Comparison of ENCODE assay signal across 7 cellular contexts in the genomic region with DNA sequence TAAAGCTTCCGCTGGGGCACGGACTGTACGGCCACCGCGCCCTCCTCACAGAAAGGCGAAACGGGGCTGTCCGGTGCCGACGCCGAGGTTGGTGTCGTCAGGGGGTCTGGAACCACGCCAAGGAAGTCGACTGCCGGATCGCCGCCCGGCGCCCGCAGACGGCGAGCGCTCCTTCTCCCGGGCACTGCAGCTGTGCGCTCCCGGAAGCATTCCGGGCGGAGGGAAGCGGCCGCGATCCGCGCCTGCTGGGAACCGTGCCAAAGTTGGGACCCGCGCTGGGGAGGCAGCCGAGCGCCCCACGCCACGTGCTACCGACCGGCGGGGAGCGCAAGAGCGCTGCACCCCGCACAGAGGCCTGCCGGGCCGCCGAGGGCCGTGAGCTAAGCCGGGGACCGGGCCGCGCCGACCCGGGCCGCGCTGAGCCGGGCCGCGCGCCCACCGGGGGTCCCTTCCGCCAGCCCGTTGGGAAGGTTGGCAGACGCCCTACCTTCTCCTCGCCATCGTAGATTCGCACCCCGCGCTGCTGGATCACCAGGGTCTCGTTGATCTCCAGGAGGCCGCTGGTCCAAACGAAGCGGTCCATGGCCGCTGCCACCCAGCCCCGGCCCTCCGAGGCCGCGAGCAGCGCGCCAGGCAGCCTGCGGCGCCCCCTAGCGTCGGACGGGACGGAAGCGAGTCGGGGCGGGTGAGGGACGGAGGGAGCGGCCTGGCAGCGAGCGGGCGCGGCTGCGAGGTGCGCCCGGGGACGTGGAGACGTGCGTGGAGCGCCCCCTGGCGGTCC. TPM values are rescaled to one million over a fixed set of nuclear protein-coding genes. Genes with fewer than 3 reads are reported as not detected.
DNase-seq lines count a peak whose midpoint lies in the region; ATAC-seq and TF ChIP-seq lines count a peak whose summit lies in the region.

A gene with protein sequence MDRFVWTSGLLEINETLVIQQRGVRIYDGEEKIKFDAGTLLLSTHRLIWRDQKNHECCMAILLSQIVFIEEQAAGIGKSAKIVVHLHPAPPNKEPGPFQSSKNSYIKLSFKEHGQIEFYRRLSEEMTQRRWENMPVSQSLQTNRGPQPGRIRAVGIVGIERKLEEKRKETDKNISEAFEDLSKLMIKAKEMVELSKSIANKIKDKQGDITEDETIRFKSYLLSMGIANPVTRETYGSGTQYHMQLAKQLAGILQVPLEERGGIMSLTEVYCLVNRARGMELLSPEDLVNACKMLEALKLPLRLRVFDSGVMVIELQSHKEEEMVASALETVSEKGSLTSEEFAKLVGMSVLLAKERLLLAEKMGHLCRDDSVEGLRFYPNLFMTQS (minus strand): TSS at position 623 of the 781 bp plus-strand sequence. CDS start 40 bp downstream, at position 583.

- 1% methylated on average over 101 of the region's 105 CpGs for whole genome bisulfite sequencing in hepatocyte (ENCODE audit: low lambda C conversion rate, missing lambda C conversion rate)

- peaks cover 14% of the 10 kb centered on the region for H3K4me1 ChIP-seq in hepatocyte (ENCODE audit: insufficient read depth)

- H3K4me2 ChIP-seq in hepatocyte, result peak within 1 kb of the TSS; percentile 79

- H2AFZ ChIP-seq in hepatocyte, result peak within 1 kb of the TSS; percentile 88

- H4K20me1 ChIP-seq in hepatocyte (ENCODE audit: insufficient read depth, poor library complexity, severe bottlenecking), result peaks cover 24% of the 10 kb centered on the region

- no peaks in the 10 kb centered on the region for H3K9me2 ChIP-seq in hepatocyte (replicated peaks; ENCODE audit: insufficient read depth)

- H3K27me3 ChIP-seq in hepatocyte, result no peaks in the 10 kb centered on the region

- H3K36me3 ChIP-seq in hepatocyte (replicated peaks; ENCODE audit: insufficient read depth, low read depth), result no peaks in the 10 kb centered on the region

- peak; percentile 78 for DNase-seq in NCI-H2029 (lab: John Stamatoyannopoulos, UW)
- DNase-seq in T-helper 22 cell (ENCODE audit: low read depth), result peak; percentile 83
- peak; percentile 85 for DNase-seq in astrocyte of the cerebellum (ENCODE audit: low read depth)
- peak; percentile 99 for DNase-seq in hepatocyte (ENCODE audit: low spot score)
- peak; percentile 99 for DNase-seq in retina

- peaks cover 44% of the 10 kb centered on the region for H3K79me2 ChIP-seq in hepatocyte

- peak; percentile 95 for TF ChIP-seq POLR2A in GM18505 (IDR thresholded peaks at IDR 0.05; ENCODE audit: borderline replicate concordance, extremely low read depth, insufficient read depth, insufficient read length)

- TF ChIP-seq CTCF in astrocyte of the cerebellum (IDR thresholded peaks at IDR 0.05; ENCODE audit: low read depth, low read length, missing control alignments) (peak; percentile 94), hepatocyte (IDR thresholded peaks at IDR 0.05; ENCODE audit: poor library complexity) (peak; percentile 98)

- peak within 1 kb of the TSS; percentile 69 for H3K4me3 ChIP-seq in astrocyte of the cerebellum (ENCODE audit: low read depth, low read length)
- H3K4me3 ChIP-seq in hepatocyte, result peak within 1 kb of the TSS; percentile 88

- no peaks in the 10 kb centered on the region for H3K9me3 ChIP-seq in hepatocyte (ENCODE audit: low read depth)

- in situ Hi-C loops in astrocyte of the cerebellum (cut with HindIII; ENCODE audit: low sequenced_read_pairs), result no loop called here

- peak within 1 kb of the TSS; percentile 98 for H3K27ac ChIP-seq in hepatocyte

- ATAC-seq in GM18505 (IDR thresholded peaks at IDR 0.05; ENCODE audit: unreplicated experiment) (peak; percentile 73), HG02973 (IDR thresholded peaks at IDR 0.05; ENCODE audit: unreplicated experiment) (peak; percentile 62)

RNA-seq across cellular contexts. Expression of the gene that starts here (rescaled TPM):
- total RNA-seq in hepatocyte, result 42.0 and 49.0 TPM in 2 replicates
- polyA plus RNA-seq in hepatocyte, result 23.5 and 32.3 TPM in 2 replicates

Comparison
In these comparisons a context has a peak if more than half of its experiments do, and no peak if none do; other contexts are left out.
1. Peak in every context shown above with its lines: DNase-seq, ATAC-seq, H3K4me3 ChIP-seq and H3K27ac ChIP-seq.